6 cellular contexts compared by ENCODE assay signal in the genomic region with DNA sequence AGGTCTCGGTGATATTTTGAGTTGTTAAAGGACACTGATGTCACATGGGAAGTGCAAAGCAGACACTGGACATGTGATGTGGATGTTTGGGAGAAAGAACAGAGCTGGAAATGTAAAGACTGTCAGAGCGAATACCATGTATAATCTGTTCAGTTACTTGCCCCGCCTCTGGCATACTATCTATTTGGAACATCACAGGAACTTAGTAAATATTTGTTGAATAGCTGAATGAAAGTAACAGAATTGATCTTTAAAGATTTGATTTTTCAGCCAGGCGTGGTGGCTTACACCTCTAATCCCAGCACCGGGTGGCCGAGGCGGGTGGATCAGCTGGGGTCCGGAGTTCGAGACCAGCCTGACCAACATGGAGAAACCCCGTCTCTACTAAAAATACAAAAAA.
"Had no signal": no experiment of that assay in that cellular context is flagged by ENCODE, and none has a peak within 500 bp of the region (broad histone marks: within the 10 kb centered on the region; RNA-seq: fewer than 3 reads in every experiment).

No MANE protein-coding gene starts in this region.

- H2AFZ ChIP-seq: GM23338 had no signal

- FAIRE-seq: H1, H54, HTR-8/SVneo had no signal

- H3K4me2 ChIP-seq: GM23338 had no signal

- DNase-seq: H9, HCEC 1CT had no signal

- H3K4me3 ChIP-seq: GM23338 had no signal

- ATAC-seq: GM23338 had no signal
